Comparison of ENCODE assay signal across 7 cellular contexts in the genomic region with DNA sequence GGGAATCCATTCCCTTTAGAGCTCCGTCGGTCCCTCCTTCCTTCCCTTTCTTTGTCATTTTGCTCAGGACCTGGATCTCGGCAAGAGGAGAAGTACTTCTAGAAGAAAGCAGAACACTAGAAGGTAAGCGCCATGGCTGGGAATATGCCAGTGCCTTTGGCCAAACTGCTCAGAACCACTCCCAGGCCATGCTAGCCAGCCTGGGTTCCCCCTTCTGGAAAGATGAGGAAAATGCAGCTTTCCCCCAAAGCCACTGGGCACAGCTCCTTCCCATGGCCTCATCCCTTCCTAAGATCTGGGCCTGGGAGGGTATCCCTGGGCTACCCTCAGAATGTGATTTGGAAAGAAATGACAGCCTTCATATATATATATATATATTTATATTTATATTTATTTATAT. TPM values are rescaled to one million over a fixed set of nuclear protein-coding genes. Genes with fewer than 3 reads are reported as not detected.
DNase-seq lines count a peak whose midpoint lies in the region; ATAC-seq, FAIRE-seq and TF ChIP-seq lines count a peak whose summit lies in the region.

No MANE protein-coding gene starts in this region.

- intact Hi-C loops in pancreas (cut with DNase I): no loop called here

- 56 to 72% methylated on average over 4 of the region's 4 CpGs for WGBS in GM23248 (ENCODE audit: low coverage in 1 of 2, low lambda C conversion rate in 2 of 2, missing lambda C conversion rate in 2 of 2), 2 experiments
- 39 to 46% methylated on average over 4 of the region's 4 CpGs for WGBS in pancreas, 2 donors

- no peak overlapping the region for H3K9ac ChIP-seq in GM23248

- DNase-seq in GM23248 (peak; percentile 75), NCI-H82 (lab: John Stamatoyannopoulos, UW) (peak; percentile 85), pancreas (peak in 4 of 6 donors; percentile 58 to 77 (median 63))
- no peak for DNase-seq in activated CD4-positive, alpha-beta T cell treated with anti-CD3 and anti-CD28 coated beads, Interleukin-2, amount 50 U/mL, for 4 hours

- no peak overlapping the region for H3K4me2 ChIP-seq in GM23248 (ENCODE audit: unreplicated experiment)

- H3K9me3 ChIP-seq in GM23248 (ENCODE audit: low read depth) (no peaks in the 10 kb centered on the region), pancreas (no peaks in the 10 kb centered on the region)

- TF ChIP-seq CTCF in pancreas (IDR thresholded peaks at IDR 0.05): peak; percentile 11 to 33 (median 25)

- no peaks in the 10 kb centered on the region for H3K4me1 ChIP-seq in GM23248 (ENCODE audit: insufficient read depth)
- no peaks in the 10 kb centered on the region for H3K4me1 ChIP-seq in pancreas

- H4K20me1 ChIP-seq in GM23248 (ENCODE audit: insufficient read depth): no peaks in the 10 kb centered on the region

- H3K4me3 ChIP-seq in GM23248 (no peak overlapping the region), pancreas (no peak overlapping the region)

- H3K27me3 ChIP-seq in GM23248 (replicated peaks; ENCODE audit: insufficient read depth) (0 out of 2 replicates have a peak, but pooled peaks cover 6% of the 10 kb centered on the region), pancreas (peaks cover 0 to 16% (median 1%) of the 10 kb centered on the region in 4 donors)

- ATAC-seq in esophagus mucosa (peak; percentile 56), pancreas (peak; percentile 87 to 99 (median 93)), HG02588 (IDR thresholded peaks at IDR 0.05; ENCODE audit: unreplicated experiment) (no peak), GM19023 (IDR thresholded peaks at IDR 0.05; ENCODE audit: unreplicated experiment) (no peak)

- no peaks in the 10 kb centered on the region for H3K79me2 ChIP-seq in GM23248 (ENCODE audit: insufficient read depth)

- H3K36me3 ChIP-seq in GM23248 (ENCODE audit: low read depth) (no peaks in the 10 kb centered on the region), pancreas (no peaks in the 10 kb centered on the region)

- H2AFZ ChIP-seq in GM23248: no peak overlapping the region

- no peaks in the 10 kb centered on the region for H3K9me2 ChIP-seq in GM23248 (ENCODE audit: insufficient read depth)

- in situ Hi-C loops in GM23248 (cut with MboI): no loop called here

- no peak for FAIRE-seq in pancreas (lab: Jason Lieb, UNC)

- H3F3A ChIP-seq in GM23248 (ENCODE audit: insufficient read depth): no peaks in the 10 kb centered on the region

- H3K27ac ChIP-seq in GM23248 (no peak overlapping the region), pancreas (no peak overlapping the region)

RNA-seq across cellular contexts. Expression of a gene that starts 6.3 kb away (rescaled TPM):
- total RNA-seq in GM23248 (2014; rRNA removed; shearing (Covaris generic)): 2.2 and 2.8 TPM in 2 replicates
- 0.68 and 0.98 TPM in 2 replicates for polyA plus RNA-seq in GM23248 (2016; fragmentation: Nextera tagmentation; extraction: Ambion mirVana)
- total RNA-seq in esophagus mucosa: not detected
- total RNA-seq in pancreas: under 1 TPM in 1 of 6 donors, not detected in 5; 0.41 TPM
- polyA plus RNA-seq in pancreas: under 1 TPM; 0.11 to 0.16 TPM

RNA-seq across cellular contexts. Expression of a gene that starts 19.0 kb away (rescaled TPM):
- 77.4 and 94.8 TPM in 2 replicates for total RNA-seq in GM23248 (2014; rRNA removed; shearing (Covaris generic))
- polyA plus RNA-seq in GM23248 (2016; fragmentation: Nextera tagmentation; extraction: Ambion mirVana): 141 and 147 TPM in 2 replicates
- 79.8 TPM for total RNA-seq in esophagus mucosa
- total RNA-seq in pancreas: 10 to 100 TPM; 35.6 to 51.2 (median 42.6) TPM
- polyA plus RNA-seq in pancreas: 10 to 100 TPM; 27.5 to 44.1 TPM

Comparison
In these comparisons a context has a peak if more than half of its experiments do, and no peak if none do; other contexts are left out.
1. DNase-seq: peak in GM23248 (single experiment), NCI-H82 (single experiment) and pancreas (4 of 6); none in activated CD4-positive, alpha-beta T cell treated with anti-CD3 and anti-CD28 coated beads, Interleukin-2, amount 50 U/mL, for 4 hours (0 of 2).
2. ATAC-seq: peak in esophagus mucosa (single experiment) and pancreas (4 of 4); none in HG02588 (single experiment) and GM19023 (single experiment).